Comparison of ENCODE assay signal across 1 cellular context in the genomic region with DNA sequence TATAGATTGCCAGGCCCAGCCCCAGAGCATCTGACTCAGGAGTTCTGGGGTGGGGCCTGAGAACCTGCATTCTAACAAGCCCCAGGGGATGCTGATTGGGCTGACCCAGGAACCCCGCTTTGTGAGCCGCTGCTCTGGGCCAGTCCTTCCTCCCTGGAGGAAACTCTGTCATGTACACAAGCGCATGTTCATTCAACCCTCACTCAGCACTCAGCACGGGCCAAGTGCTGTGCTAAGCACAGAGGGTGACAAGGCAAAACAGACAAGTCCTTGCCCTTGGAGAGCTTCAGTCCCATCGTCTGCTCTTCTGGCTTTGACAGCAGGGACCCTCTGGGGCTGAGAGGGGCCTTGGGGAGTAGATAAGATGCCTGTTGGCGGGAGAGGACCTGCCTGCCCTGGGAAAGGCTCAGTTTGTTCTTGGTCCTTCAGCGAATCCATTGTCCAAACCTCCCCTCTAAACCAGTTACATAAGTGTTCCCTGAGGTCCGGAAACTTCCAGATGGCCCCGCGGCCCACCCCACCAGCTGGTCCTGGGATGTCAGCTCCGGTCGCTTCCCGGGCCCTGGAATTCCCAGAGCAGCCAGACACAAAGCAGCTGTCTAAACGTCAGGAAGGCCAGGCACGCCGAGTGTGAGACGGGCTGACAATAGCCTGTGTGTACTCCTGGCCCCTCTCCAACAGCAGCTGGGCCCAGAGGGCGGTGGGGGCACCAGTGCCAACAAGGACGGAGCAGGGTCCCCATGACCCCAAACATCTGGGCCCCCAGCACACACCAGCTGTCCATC.
TF ChIP-seq lines count a peak whose summit lies in the region.

No MANE protein-coding gene starts in this region.

TF ChIP-seq in IMR-90, 13 proteins besides CTCF, POLR2A, EP300 and RAD21:
- TF ChIP-seq NFE2L2 (IDR thresholded peaks at IDR 0.05; ENCODE audit: low read depth, low read length) (no peak), CEBPB (IDR thresholded peaks at IDR 0.05; ENCODE audit: low read depth, low read length) (no peak), MAZ (IDR thresholded peaks at IDR 0.05; ENCODE audit: borderline replicate concordance, low read depth, low read length) (no peak), BHLHE40 (IDR thresholded peaks at IDR 0.05; ENCODE audit: low read depth, low read length) (no peak), RFX5 (IDR thresholded peaks at IDR 0.05; ENCODE audit: low read depth, low read length) (no peak)
- TF ChIP-seq, protein P1, sequence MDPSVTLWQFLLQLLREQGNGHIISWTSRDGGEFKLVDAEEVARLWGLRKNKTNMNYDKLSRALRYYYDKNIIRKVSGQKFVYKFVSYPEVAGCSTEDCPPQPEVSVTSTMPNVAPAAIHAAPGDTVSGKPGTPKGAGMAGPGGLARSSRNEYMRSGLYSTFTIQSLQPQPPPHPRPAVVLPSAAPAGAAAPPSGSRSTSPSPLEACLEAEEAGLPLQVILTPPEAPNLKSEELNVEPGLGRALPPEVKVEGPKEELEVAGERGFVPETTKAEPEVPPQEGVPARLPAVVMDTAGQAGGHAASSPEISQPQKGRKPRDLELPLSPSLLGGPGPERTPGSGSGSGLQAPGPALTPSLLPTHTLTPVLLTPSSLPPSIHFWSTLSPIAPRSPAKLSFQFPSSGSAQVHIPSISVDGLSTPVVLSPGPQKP (IDR thresholded peaks at IDR 0.05; ENCODE audit: borderline replicate concordance, low read depth, low read length), result no peak
- TF ChIP-seq, protein P2, sequence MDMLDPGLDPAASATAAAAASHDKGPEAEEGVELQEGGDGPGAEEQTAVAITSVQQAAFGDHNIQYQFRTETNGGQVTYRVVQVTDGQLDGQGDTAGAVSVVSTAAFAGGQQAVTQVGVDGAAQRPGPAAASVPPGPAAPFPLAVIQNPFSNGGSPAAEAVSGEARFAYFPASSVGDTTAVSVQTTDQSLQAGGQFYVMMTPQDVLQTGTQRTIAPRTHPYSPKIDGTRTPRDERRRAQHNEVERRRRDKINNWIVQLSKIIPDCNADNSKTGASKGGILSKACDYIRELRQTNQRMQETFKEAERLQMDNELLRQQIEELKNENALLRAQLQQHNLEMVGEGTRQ (IDR thresholded peaks at IDR 0.05; ENCODE audit: low read depth, low read length), result no peak
TF ChIP-seq in IMR-90: peak in this region for 0.
